In genomic region chr10:48363617-48364355, GRCh38 we compare ENCODE assay signal across 8 cellular contexts. TPM values are rescaled to one million over a fixed set of nuclear protein-coding genes. Genes with fewer than 3 reads are reported as not detected.
DNase-seq lines count a peak whose midpoint lies in the region; ATAC-seq and TF ChIP-seq lines count a peak whose summit lies in the region.

No MANE protein-coding gene starts in this region.

- no peaks in the 10 kb centered on the region for H3K36me3 Mint-ChIP-seq in neural crest cell (ENCODE audit: low read depth)
- no peaks in the 10 kb centered on the region for H3K36me3 Mint-ChIP-seq in activated T-helper 2 cell treated with anti-CD3 and anti-CD28 coated beads, Interferon-gamma antibody, Interleukin-2, Interleukin-4, amounts not matched to agents 10 μg/mL and 5 μg/mL and 100 μg/mL, durations not matched to agents 14 hours and 24 hours and 36 hours (ENCODE audit: low read depth)

- intact Hi-C loops in activated T-helper 2 cell treated with anti-CD3 and anti-CD28 coated beads, Interferon-gamma antibody, Interleukin-2, Interleukin-4, amounts not matched to agents 10 μg/mL and 5 μg/mL and 100 μg/mL, durations not matched to agents 14 hours and 24 hours and 36 hours (cut with micrococcal nuclease), result loop anchor here (1.0 to 10.0 kb wide), 3 partner anchors 61 to 293 kb away; no protein-coding TSS in a partner anchor

- H3K27ac ChIP-seq in VCaP, result peak overlapping the region; percentile 23; the same call in 1 of the 2 replicates

- H3K27ac Mint-ChIP-seq in neural crest cell (ENCODE audit: unreplicated experiment), result no peak overlapping the region
- no peak overlapping the region for H3K27ac Mint-ChIP-seq in activated T-helper 2 cell treated with anti-CD3 and anti-CD28 coated beads, Interferon-gamma antibody, Interleukin-2, Interleukin-4, amounts not matched to agents 10 μg/mL and 5 μg/mL and 100 μg/mL, durations not matched to agents 14 hours and 24 hours and 36 hours

- no peak overlapping the region for H3K4me3 Mint-ChIP-seq in neural crest cell
- H3K4me3 Mint-ChIP-seq in activated T-helper 2 cell treated with anti-CD3 and anti-CD28 coated beads, Interferon-gamma antibody, Interleukin-2, Interleukin-4, amounts not matched to agents 10 μg/mL and 5 μg/mL and 100 μg/mL, durations not matched to agents 14 hours and 24 hours and 36 hours (ENCODE audit: low read depth), result no peak overlapping the region

- DNase-seq in AG09319 (ENCODE audit: extremely low read depth, low read depth) (peak; percentile 52), NCI-H1694 (lab: John Stamatoyannopoulos, UW) (peak; percentile 57), fibroblast of mammary gland (ENCODE audit: low read depth) (peak; percentile 82), neural crest cell (ENCODE audit: low read depth, low spot score) (peak; percentile 5)
- no peak for DNase-seq in activated T-helper 2 cell treated with anti-CD3 and anti-CD28 coated beads, Interferon-gamma antibody, Interleukin-2, Interleukin-4, amounts not matched to agents 10 μg/mL and 5 μg/mL and 100 μg/mL, durations not matched to agents 14 hours and 24 hours and 36 hours (ENCODE audit: low spot score)

- ATAC-seq in HG03095 (IDR thresholded peaks at IDR 0.05; ENCODE audit: unreplicated experiment), result no peak

- no peaks in the 10 kb centered on the region for H3K9me3 Mint-ChIP-seq in neural crest cell
- no peaks in the 10 kb centered on the region for H3K9me3 Mint-ChIP-seq in activated T-helper 2 cell treated with anti-CD3 and anti-CD28 coated beads, Interferon-gamma antibody, Interleukin-2, Interleukin-4, amounts not matched to agents 10 μg/mL and 5 μg/mL and 100 μg/mL, durations not matched to agents 14 hours and 24 hours and 36 hours

- peaks cover 24% of the 10 kb centered on the region for H3K4me1 Mint-ChIP-seq in neural crest cell
- peaks cover 11% of the 10 kb centered on the region for H3K4me1 Mint-ChIP-seq in activated T-helper 2 cell treated with anti-CD3 and anti-CD28 coated beads, Interferon-gamma antibody, Interleukin-2, Interleukin-4, amounts not matched to agents 10 μg/mL and 5 μg/mL and 100 μg/mL, durations not matched to agents 14 hours and 24 hours and 36 hours (ENCODE audit: low read depth)

- no peaks in the 10 kb centered on the region for H3K27me3 Mint-ChIP-seq in neural crest cell (ENCODE audit: low read depth)
- no peaks in the 10 kb centered on the region for H3K27me3 Mint-ChIP-seq in activated T-helper 2 cell treated with anti-CD3 and anti-CD28 coated beads, Interferon-gamma antibody, Interleukin-2, Interleukin-4, amounts not matched to agents 10 μg/mL and 5 μg/mL and 100 μg/mL, durations not matched to agents 14 hours and 24 hours and 36 hours (ENCODE audit: low read depth)

- H3K4me3 ChIP-seq in fibroblast of mammary gland (ENCODE audit: control insufficient read depth, low read depth, low read length), result no peak overlapping the region

- TF ChIP-seq CTCF in AG09319 (IDR thresholded peaks at IDR 0.05; ENCODE audit: low read depth, low read length) (peak; percentile 67), GM12873 (IDR thresholded peaks at IDR 0.05; ENCODE audit: insufficient read depth, low read depth, low read length, missing control alignments) (peak; percentile 69), VCaP (conservative IDR thresholded peaks at IDR 0.05) (peak; percentile 85), fibroblast of mammary gland (conservative IDR thresholded peaks at IDR 0.05; ENCODE audit: control insufficient read depth, insufficient read depth, low read depth, low read length) (peak; percentile 81), neural crest cell (conservative IDR thresholded peaks at IDR 0.05) (peak; percentile 81)

RNA-seq across cellular contexts. Expression of gene MAPK8, which starts 57.3 kb away (rescaled TPM):
- 56.6 and 59.1 TPM in 2 replicates for total RNA-seq in neural crest cell
- 82.8 and 94.1 TPM in 2 replicates for total RNA-seq in activated T-helper 2 cell treated with anti-CD3 and anti-CD28 coated beads, Interferon-gamma antibody, Interleukin-2, Interleukin-4, amounts not matched to agents 10 μg/mL and 5 μg/mL and 100 μg/mL, durations not matched to agents 14 hours and 24 hours and 36 hours
